Comparison of ENCODE assay signal across 8 cellular contexts in genomic region chr14:50667491-50668007, GRCh38. TPM values are rescaled to one million over a fixed set of nuclear protein-coding genes. Genes with fewer than 3 reads are reported as not detected.
A peak's percentile ranks its signal among the peaks of the same experiment; 100 is the strongest.
DNase-seq lines count a peak whose midpoint lies in the region; ATAC-seq, FAIRE-seq and TF ChIP-seq lines count a peak whose summit lies in the region.

No MANE protein-coding gene starts in this region.

- intact Hi-C loops in OCI-LY7 (cut with micrococcal nuclease; ENCODE audit: unreplicated experiment), result loop anchor here (2.0 to 5.0 kb wide), 2 partner anchors 193 to 210 kb away; no protein-coding TSS in a partner anchor

- WGBS in A549 (ENCODE audit: missing lambda C conversion rate), result under 1% methylated on average over 30 of the region's 30 CpGs

- H2AFZ ChIP-seq in OCI-LY7 (ENCODE audit: low read length), result peak overlapping the region; percentile 91

- BruUV-seq in OCI-LY7 (replicated peaks; lab: Mats Ljungman, UMichigan), result no TSS peak

- H3K79me2 ChIP-seq in OCI-LY7 (ENCODE audit: insufficient read depth, low read depth, low read length), result peaks cover 23% of the 10 kb centered on the region; the same call in 1 of the 2 replicates

- H3K4me3 ChIP-seq in A549 (peak overlapping the region; percentile 74), OCI-LY7 (ENCODE audit: low read depth, low read length, poor library complexity, severe bottlenecking) (peak overlapping the region; percentile 92), bronchial epithelial cell (ENCODE audit: low read depth, low read length) (peak overlapping the region; percentile 71)

- H3K36me3 ChIP-seq in OCI-LY7 (ENCODE audit: insufficient read depth, low read length), result peaks cover 10% of the 10 kb centered on the region
- no peaks in the 10 kb centered on the region for H3K36me3 ChIP-seq in bronchial epithelial cell (ENCODE audit: control insufficient read depth, insufficient read depth, low read length)

- H3K27ac Mint-ChIP-seq in memory B cell, result no peak overlapping the region

- H3K4me3 Mint-ChIP-seq in memory B cell, result no peak overlapping the region

- POLR2A ChIA-PET in A549 (lab: Yijun Ruan, JAX) (interaction anchor here (1.0 to 1.4 kb wide), 27 partner anchors 10 to 355 kb away, joined by 3 to 21 read pairs (median 4); partner anchors contain the start of genes ATL1, DMAC2L, L2HGDH and NIN), OCI-LY7 (lab: Charles Lee) (interaction anchor here (1.9 kb wide), 1 partner anchor 10 kb away, joined by 10 read pairs; no protein-coding TSS in a partner anchor)

- H3K27me3 ChIP-seq in bronchial epithelial cell (ENCODE audit: control insufficient read depth, insufficient read depth, low read length), result no peaks in the 10 kb centered on the region

- no peaks in the 10 kb centered on the region for H3K9me2 ChIP-seq in OCI-LY7 (ENCODE audit: insufficient read depth, low read length)

- H3K4me1 Mint-ChIP-seq in memory B cell, result peaks cover 18% of the 10 kb centered on the region

- no peaks in the 10 kb centered on the region for H4K20me1 ChIP-seq in OCI-LY7 (ENCODE audit: insufficient read depth, low read length)

- H3K4me2 ChIP-seq in A549 (peak overlapping the region; percentile 85), OCI-LY7 (ENCODE audit: low read length) (peak overlapping the region; percentile 87)

- FAIRE-seq in A549 (lab: Jason Lieb, UNC) (no peak), bronchial epithelial cell (lab: Jason Lieb, UNC) (no peak)

- no peak for TF ChIP-seq POLR2A in A549 (IDR thresholded peaks at IDR 0.05; ENCODE audit: low read length)

- no peak for TF ChIP-seq CTCF in A549 (IDR thresholded peaks at IDR 0.05)
- no peak for TF ChIP-seq CTCF in GM13976 (IDR thresholded peaks at IDR 0.05; ENCODE audit: borderline replicate concordance, control extremely low read depth, extremely low read depth, insufficient read depth, missing control alignments)
- peak; percentile 59 for TF ChIP-seq CTCF in OCI-LY7 (conservative IDR thresholded peaks at IDR 0.05; ENCODE audit: low read length)
- TF ChIP-seq CTCF in bronchial epithelial cell (IDR thresholded peaks at IDR 0.05; ENCODE audit: insufficient read depth, low read length, severe bottlenecking), result no peak

- CTCF ChIA-PET in A549 (lab: Yijun Ruan, JAX) (interaction anchor here (1.4 kb wide), 1 partner anchor 106 kb away, joined by 6 read pairs; no protein-coding TSS in a partner anchor), OCI-LY7 (lab: Charles Lee; ENCODE audit: unreplicated experiment) (no interaction called here)

- H3K9me3 ChIP-seq in A549, result no peaks in the 10 kb centered on the region
- no peaks in the 10 kb centered on the region for H3K9me3 ChIP-seq in OCI-LY7 (ENCODE audit: low read length)

- H3K4me1 ChIP-seq in A549, result peaks cover 16% of the 10 kb centered on the region
- H3K4me1 ChIP-seq in OCI-LY7 (ENCODE audit: insufficient read depth, low read length, poor library complexity, severe bottlenecking), result peaks cover 22% of the 10 kb centered on the region

- no peak for TF ChIP-seq RAD21 in A549 (conservative IDR thresholded peaks at IDR 0.05 in 1 of 2, IDR thresholded peaks at IDR 0.05 in 1 of 2)

- no peaks in the 10 kb centered on the region for H3K27me3 Mint-ChIP-seq in memory B cell

- ATAC-seq in A549, result peak; percentile 56 to 67
- peak; percentile 42 for ATAC-seq in HG02884 (IDR thresholded peaks at IDR 0.05; ENCODE audit: unreplicated experiment)
- ATAC-seq in memory B cell (ENCODE audit: low read depth), result peak; percentile 75

- no peak for DNase-seq in A549 (ENCODE audit: low read depth in 1 of 2, low spot score in 1 of 2)
- peak; percentile 38 for DNase-seq in GM13976 (ENCODE audit: low spot score)
- DNase-seq in OCI-LY7 (ENCODE audit: low spot score), result peak; percentile 67
- peak; percentile 9 for DNase-seq in bronchial epithelial cell (ENCODE audit: low read depth)
- peak in 1 of 2 donors; percentile 49 for DNase-seq in memory B cell (ENCODE audit: low spot score in 2 of 2)
- peak; percentile 46 for DNase-seq in ureter (ENCODE audit: low spot score)
- no peak for DNase-seq in kidney glomerular epithelial cell (lab: John Stamatoyannopoulos, UW)

- peaks cover 12% of the 10 kb centered on the region for H3K36me3 Mint-ChIP-seq in memory B cell

- TF ChIP-seq EP300 in A549 (IDR thresholded peaks at IDR 0.05), result no peak

- H3K9me3 Mint-ChIP-seq in memory B cell, result no peaks in the 10 kb centered on the region

- H3K27ac ChIP-seq in A549 (peak overlapping the region; percentile 87 to 96), OCI-LY7 (ENCODE audit: low read depth, low read length, poor library complexity, severe bottlenecking) (peak overlapping the region; percentile 40)

- in situ Hi-C loops in GM13976 (cut with MboI; ENCODE audit: low sequenced_read_pairs, unreplicated experiment), result no loop called here

TF ChIP-seq in A549, 52 proteins besides CTCF, POLR2A, EP300 and RAD21:
- no peak for TF ChIP-seq BHLHE40 (IDR thresholded peaks at IDR 0.05; ENCODE audit: low read depth, low read length)
- no peak for TF ChIP-seq TP53 (CRISPR knock-in tag; IDR thresholded peaks at IDR 0.05)
- TF ChIP-seq HMGXB4 (CRISPR knock-in tag; IDR thresholded peaks at IDR 0.05; ENCODE audit: borderline replicate concordance), result no peak
- no peak for TF ChIP-seq JUNB (IDR thresholded peaks at IDR 0.05)
- TF ChIP-seq EHMT2 (IDR thresholded peaks at IDR 0.05; ENCODE audit: low read depth), result no peak
- TF ChIP-seq HOXB5 (CRISPR knock-in tag; IDR thresholded peaks at IDR 0.05), result no peak
- TF ChIP-seq FOSB (CRISPR knock-in tag; IDR thresholded peaks at IDR 0.05), result no peak
- no peak for TF ChIP-seq KDM1A (IDR thresholded peaks at IDR 0.05; ENCODE audit: low read depth)
- no peak for TF ChIP-seq PHF8 (IDR thresholded peaks at IDR 0.05; ENCODE audit: borderline replicate concordance, low read depth)
- TF ChIP-seq NFE2L2 (conservative IDR thresholded peaks at IDR 0.05; ENCODE audit: low read length), result no peak
- TF ChIP-seq ATOH8 (CRISPR knock-in tag; IDR thresholded peaks at IDR 0.05; ENCODE audit: low read depth), result no peak
- no peak for TF ChIP-seq HOXB13 (CRISPR knock-in tag; IDR thresholded peaks at IDR 0.05; ENCODE audit: low read depth)

RNA-seq across cellular contexts. Expression of gene SAV1, which starts 0.6 kb away (rescaled TPM):
- polyA plus RNA-seq in A549 (2011; rRNA removed) (20.1 and 20.3 TPM in 2 replicates), A549 (2017; fragmentation: RNase III; extraction: RNeasy Plus Mini Kit Qiagen cat#74134 plus additional on column Dnase treatment) (17.5 to 20.3 TPM (median 18.2 TPM) in 3 replicates)
- 7.7 and 8.5 TPM in 2 replicates for polyA plus RNA-seq in A549 (2012; cell fraction: cytosol; rRNA removed)
- 3.0 and 3.8 TPM in 2 replicates for polyA plus RNA-seq in A549 (2012; cell fraction: nucleus; rRNA removed)
- polyA minus RNA-seq in A549 (2011; rRNA and poly(A)+ RNA removed), result 6.9 and 9.6 TPM in 2 replicates
- total RNA-seq in OCI-LY7 (2014; rRNA removed; shearing (Covaris generic)), result 6.7 and 10.4 TPM in 2 replicates
- total RNA-seq in OCI-LY7 (2022) (17.9 and 18.2 TPM in 2 replicates), bronchial epithelial cell (26.9 and 28.7 TPM in 2 replicates), ureter (27.4 TPM)

Comparison
In these comparisons a context has a peak if more than half of its experiments do, and no peak if none do; other contexts are left out.
1. DNase-seq: peak in GM13976 (single experiment), OCI-LY7 (single experiment), bronchial epithelial cell (single experiment) and ureter (single experiment); none in A549 (0 of 2) and kidney glomerular epithelial cell (single experiment).
2. Peak in every context shown above with its lines, with median percentiles within 50 percentile points of each other: ATAC-seq and H3K4me3 ChIP-seq.